Comparison of ENCODE assay signal across 6 cellular contexts in genomic region chr3:184320099-184320445, GRCh38. TPM values are rescaled to one million over a fixed set of nuclear protein-coding genes. Genes with fewer than 3 reads are reported as not detected.
DNase-seq lines count a peak whose midpoint lies in the region; ATAC-seq and TF ChIP-seq lines count a peak whose summit lies in the region.

No MANE protein-coding gene starts in this region.

- TF ChIP-seq POLR2A in erythroblast (IDR thresholded peaks at IDR 0.05; ENCODE audit: low read length), result no peak

- peak; percentile 99 for DNase-seq in GM23248
- peak; percentile 71 to 96 for DNase-seq in SJSA1 (ENCODE audit: low read depth in 1 of 2, low spot score in 2 of 2)
- peak; percentile 93 to 95 for DNase-seq in erythroblast (lab: John Stamatoyannopoulos, UW)
- DNase-seq in sciatic nerve (ENCODE audit: low spot score), result peak; percentile 98

- H3K36me3 ChIP-seq in GM23248 (ENCODE audit: low read depth), result peaks cover 56% of the 10 kb centered on the region
- H3K36me3 ChIP-seq in SJSA1, result peaks cover 96% of the 10 kb centered on the region

- in situ Hi-C loops in GM23248 (cut with MboI), result no loop called here

- H3K9me2 ChIP-seq in GM23248 (ENCODE audit: insufficient read depth), result no peaks in the 10 kb centered on the region

- H3K4me3 ChIP-seq in GM23248 (peak overlapping the region; percentile 63), SJSA1 (no peak overlapping the region)

- 0 to 2% methylated on average over 4 of the region's 4 CpGs for WGBS in GM23248 (ENCODE audit: low coverage in 1 of 2, low lambda C conversion rate in 2 of 2, missing lambda C conversion rate in 2 of 2), 2 experiments

- H3K27ac ChIP-seq in GM23248, result peak overlapping the region; percentile 44
- peak overlapping the region; percentile 34; the same call in 1 of the 2 replicates for H3K27ac ChIP-seq in SJSA1

- no peaks in the 10 kb centered on the region for H3K27me3 ChIP-seq in GM23248 (replicated peaks; ENCODE audit: insufficient read depth)
- H3K27me3 ChIP-seq in SJSA1 (replicated peaks), result no peaks in the 10 kb centered on the region

- H3K4me1 ChIP-seq in GM23248 (ENCODE audit: insufficient read depth) (peaks cover 52% of the 10 kb centered on the region), SJSA1 (replicated peaks) (peaks cover 38% of the 10 kb centered on the region)

- H3K79me2 ChIP-seq in GM23248 (ENCODE audit: insufficient read depth), result peaks cover 93% of the 10 kb centered on the region

- no peak overlapping the region for H2AFZ ChIP-seq in GM23248

- peaks cover 16% of the 10 kb centered on the region; the same call in 1 of the 2 replicates for H4K20me1 ChIP-seq in GM23248 (ENCODE audit: insufficient read depth)

- ATAC-seq in sciatic nerve, result peak; percentile 94
- ATAC-seq in HG02759 (IDR thresholded peaks at IDR 0.05; ENCODE audit: unreplicated experiment), result no peak
- no peak for ATAC-seq in GM18868 (IDR thresholded peaks at IDR 0.05; ENCODE audit: unreplicated experiment)

- peaks cover 52% of the 10 kb centered on the region for H3F3A ChIP-seq in GM23248 (ENCODE audit: insufficient read depth)

- intact Hi-C loops in sciatic nerve (cut with DNase I), result no loop called here

- H3K4me2 ChIP-seq in GM23248 (ENCODE audit: unreplicated experiment), result peak overlapping the region; percentile 73

- peak overlapping the region; percentile 58 for H3K9ac ChIP-seq in GM23248

- no peaks in the 10 kb centered on the region for H3K9me3 ChIP-seq in GM23248 (ENCODE audit: low read depth)
- H3K9me3 ChIP-seq in SJSA1 (replicated peaks), result no peaks in the 10 kb centered on the region

RNA-seq across cellular contexts. Expression of gene EIF4G1, which starts 5.7 kb away (rescaled TPM):
- 366 and 370 TPM in 2 replicates for total RNA-seq in GM23248 (2014; rRNA removed; shearing (Covaris generic))
- polyA plus RNA-seq in GM23248 (2016; fragmentation: Nextera tagmentation; extraction: Ambion mirVana), result 183 and 184 TPM in 2 replicates
- total RNA-seq in SJSA1 (2014; rRNA removed; shearing (Covaris generic)), result 250 and 257 TPM in 2 replicates
- total RNA-seq in sciatic nerve, result 248 TPM

RNA-seq across cellular contexts. Expression of gene FAM131A, which starts 17.3 kb away (rescaled TPM):
- total RNA-seq in GM23248 (2014; rRNA removed; shearing (Covaris generic)), result 24.5 and 44.9 TPM in 2 replicates
- 5.6 and 7.0 TPM in 2 replicates for polyA plus RNA-seq in GM23248 (2016; fragmentation: Nextera tagmentation; extraction: Ambion mirVana)
- total RNA-seq in SJSA1 (2014; rRNA removed; shearing (Covaris generic)), result 13.9 and 14.4 TPM in 2 replicates
- 22.6 TPM for total RNA-seq in sciatic nerve

RNA-seq across cellular contexts. Expression of gene PSMD2, which starts 21.0 kb away (rescaled TPM):
- 596 and 602 TPM in 2 replicates for total RNA-seq in GM23248 (2014; rRNA removed; shearing (Covaris generic))
- polyA plus RNA-seq in GM23248 (2016; fragmentation: Nextera tagmentation; extraction: Ambion mirVana), result 513 and 518 TPM in 2 replicates
- total RNA-seq in SJSA1 (2014; rRNA removed; shearing (Covaris generic)), result 423 and 627 TPM in 2 replicates
- total RNA-seq in sciatic nerve, result 122 TPM

RNA-seq across cellular contexts. Expression of gene CLCN2, which starts 41.3 kb away (rescaled TPM):
- total RNA-seq in GM23248 (2014; rRNA removed; shearing (Covaris generic)), result 1.2 and 1.8 TPM in 2 replicates
- polyA plus RNA-seq in GM23248 (2016; fragmentation: Nextera tagmentation; extraction: Ambion mirVana), result 1.3 and 1.5 TPM in 2 replicates
- 8.8 and 11.6 TPM in 2 replicates for total RNA-seq in SJSA1 (2014; rRNA removed; shearing (Covaris generic))
- 24.5 TPM for total RNA-seq in sciatic nerve

RNA-seq across cellular contexts. Expression of gene POLR2H, which starts 41.4 kb away (rescaled TPM):
- total RNA-seq in GM23248 (2014; rRNA removed; shearing (Covaris generic)), result 73.0 and 81.2 TPM in 2 replicates
- 66.3 and 69.7 TPM in 2 replicates for polyA plus RNA-seq in GM23248 (2016; fragmentation: Nextera tagmentation; extraction: Ambion mirVana)
- total RNA-seq in SJSA1 (2014; rRNA removed; shearing (Covaris generic)), result 101 and 103 TPM in 2 replicates
- total RNA-seq in sciatic nerve, result 57.8 TPM
